ENCODE assay signal across 23 cellular contexts in the genomic region with DNA sequence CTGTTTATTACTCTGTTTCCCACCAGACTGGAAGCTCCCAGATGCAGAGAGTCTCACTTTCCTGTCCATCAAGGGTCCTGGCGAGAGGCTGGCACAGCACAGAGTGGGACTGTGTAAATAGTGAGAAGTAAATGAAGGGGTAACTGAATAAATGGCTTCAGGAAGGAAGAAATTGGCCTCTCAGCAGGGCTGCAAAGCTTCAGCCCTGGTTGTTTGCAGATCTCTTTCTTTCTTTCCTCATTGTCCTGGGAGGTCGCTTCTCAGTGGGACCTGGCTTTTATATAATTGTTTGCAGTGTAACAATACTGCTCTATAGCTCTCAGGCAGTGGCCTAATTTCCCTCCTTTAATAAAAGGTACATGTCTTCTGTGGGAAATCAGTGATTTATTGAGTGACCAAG.
"Had no signal": no experiment of that assay in that cellular context is flagged by ENCODE, and none has a peak within 500 bp of the region (broad histone marks: within the 10 kb centered on the region; RNA-seq: fewer than 3 reads in every experiment).

No MANE protein-coding gene starts in this region.

- H3K36me3 ChIP-seq: colonic mucosa, pancreas, suprapubic skin, transverse colon, uterus, WERI-Rb-1 had no signal

- H3K27me3 Mint-ChIP-seq: memory B cell had no signal

- H2AFZ ChIP-seq: hepatocyte had no signal

- H3K4me3 ChIP-seq: colonic mucosa, hepatocyte, pancreas, smooth muscle cell, suprapubic skin, transverse colon, uterus had no signal

- H3K9me3 Mint-ChIP-seq: activated CD4-positive, alpha-beta memory T cell treated with anti-CD3 and anti-CD28 coated beads for 36 hours; activated naive CD4-positive, alpha-beta T cell treated with anti-CD3 and anti-CD28 coated beads, Interleukin-2, amount 10 ng/mL, durations not matched to agents 7 days and 5 days; activated T-cell treated with anti-CD3 and anti-CD28 coated beads, Interleukin-2, amount 50 U/mL, for 4 hours; central memory CD8-positive, alpha-beta T cell; immature natural killer cell; memory B cell; stimulated activated naive CD8-positive, alpha-beta T cell treated with anti-CD3 and anti-CD28 coated beads, Interleukin-15, amount 100 ng/mL, for 72 hours had no signal

- H3K4me2 ChIP-seq: hepatocyte, smooth muscle cell had no signal

- H3K27ac ChIP-seq: colonic mucosa, foreskin keratinocyte, hepatocyte, pancreas, suprapubic skin, transverse colon, uterus, WERI-Rb-1 had no signal

- H3K9me3 ChIP-seq: colonic mucosa, pancreas, suprapubic skin, transverse colon, uterus had no signal

- H3K4me3 Mint-ChIP-seq: activated CD4-positive, alpha-beta memory T cell treated with anti-CD3 and anti-CD28 coated beads for 36 hours; activated CD4-positive, alpha-beta T cell treated with anti-CD3 and anti-CD28 coated beads for 36 hours; activated naive CD4-positive, alpha-beta T cell treated with anti-CD3 and anti-CD28 coated beads, Interleukin-2, amount 10 ng/mL, durations not matched to agents 7 days and 5 days; activated T-cell treated with anti-CD3 and anti-CD28 coated beads, Interleukin-2, amount 50 U/mL, for 4 hours; central memory CD8-positive, alpha-beta T cell; immature natural killer cell; memory B cell; naive thymus-derived CD4-positive, alpha-beta T cell; stimulated activated naive CD8-positive, alpha-beta T cell treated with anti-CD3 and anti-CD28 coated beads, Interleukin-15, amount 100 ng/mL, for 72 hours had no signal

- H3K4me1 Mint-ChIP-seq: activated CD4-positive, alpha-beta T cell treated with anti-CD3 and anti-CD28 coated beads for 36 hours; activated naive CD4-positive, alpha-beta T cell treated with anti-CD3 and anti-CD28 coated beads, Interleukin-2, amount 10 ng/mL, durations not matched to agents 7 days and 5 days; central memory CD8-positive, alpha-beta T cell; immature natural killer cell; naive thymus-derived CD4-positive, alpha-beta T cell; stimulated activated naive CD8-positive, alpha-beta T cell treated with anti-CD3 and anti-CD28 coated beads, Interleukin-15, amount 100 ng/mL, for 72 hours had no signal

- H3K4me1 ChIP-seq: colonic mucosa, foreskin keratinocyte, pancreas, suprapubic skin, transverse colon, uterus had no signal

- H3K27me3 ChIP-seq: colonic mucosa, hepatocyte, pancreas, transverse colon, uterus had no signal

- H3K36me3 Mint-ChIP-seq: activated CD4-positive, alpha-beta memory T cell treated with anti-CD3 and anti-CD28 coated beads for 36 hours; activated naive CD4-positive, alpha-beta T cell treated with anti-CD3 and anti-CD28 coated beads, Interleukin-2, amount 10 ng/mL, durations not matched to agents 7 days and 5 days; immature natural killer cell; memory B cell; naive thymus-derived CD4-positive, alpha-beta T cell had no signal

- DNase-seq: activated CD4-positive, alpha-beta memory T cell treated with anti-CD3 and anti-CD28 coated beads for 36 hours; activated CD4-positive, alpha-beta T cell treated with anti-CD3 and anti-CD28 coated beads for 36 hours; activated effector memory CD4-positive, alpha-beta T cell treated with Interleukin-2 at 50 U/mL for 16 hours; activated naive CD4-positive, alpha-beta T cell treated with anti-CD3 and anti-CD28 coated beads, Interleukin-2, amount 10 ng/mL, durations not matched to agents 7 days and 5 days; activated T-cell treated with anti-CD3 and anti-CD28 coated beads, Interleukin-2, amount 50 U/mL, for 4 hours; aorta; colonic mucosa; foreskin keratinocyte; immature natural killer cell; naive thymus-derived CD4-positive, alpha-beta T cell; pancreas; stimulated activated CD4-positive, alpha-beta T cell treated with anti-CD3 and anti-CD28 coated beads, Interleukin-4, amount 100 ng/mL, for 1 hour; stimulated activated naive CD8-positive, alpha-beta T cell treated with anti-CD3 and anti-CD28 coated beads, Interleukin-15, amount 100 ng/mL, for 72 hours; T-helper 2 cell; transverse colon; uterus; WERI-Rb-1 had no signal

- H3K27ac Mint-ChIP-seq: activated CD4-positive, alpha-beta memory T cell treated with anti-CD3 and anti-CD28 coated beads for 36 hours; activated CD4-positive, alpha-beta T cell treated with anti-CD3 and anti-CD28 coated beads for 36 hours; activated naive CD4-positive, alpha-beta T cell treated with anti-CD3 and anti-CD28 coated beads, Interleukin-2, amount 10 ng/mL, durations not matched to agents 7 days and 5 days; immature natural killer cell; memory B cell; naive thymus-derived CD4-positive, alpha-beta T cell; stimulated activated naive CD8-positive, alpha-beta T cell treated with anti-CD3 and anti-CD28 coated beads, Interleukin-15, amount 100 ng/mL, for 72 hours had no signal

- H3K79me2 ChIP-seq: hepatocyte had no signal

- ATAC-seq: activated CD4-positive, alpha-beta T cell treated with anti-CD3 and anti-CD28 coated beads for 36 hours; activated T-cell treated with anti-CD3 and anti-CD28 coated beads, Interleukin-2, amount 50 U/mL, for 4 hours; foreskin keratinocyte; naive thymus-derived CD4-positive, alpha-beta T cell; pancreas; sciatic nerve; stimulated activated naive CD8-positive, alpha-beta T cell treated with anti-CD3 and anti-CD28 coated beads, Interleukin-15, amount 100 ng/mL, for 72 hours had no signal
